8 cellular contexts compared by ENCODE assay signal in the genomic region with DNA sequence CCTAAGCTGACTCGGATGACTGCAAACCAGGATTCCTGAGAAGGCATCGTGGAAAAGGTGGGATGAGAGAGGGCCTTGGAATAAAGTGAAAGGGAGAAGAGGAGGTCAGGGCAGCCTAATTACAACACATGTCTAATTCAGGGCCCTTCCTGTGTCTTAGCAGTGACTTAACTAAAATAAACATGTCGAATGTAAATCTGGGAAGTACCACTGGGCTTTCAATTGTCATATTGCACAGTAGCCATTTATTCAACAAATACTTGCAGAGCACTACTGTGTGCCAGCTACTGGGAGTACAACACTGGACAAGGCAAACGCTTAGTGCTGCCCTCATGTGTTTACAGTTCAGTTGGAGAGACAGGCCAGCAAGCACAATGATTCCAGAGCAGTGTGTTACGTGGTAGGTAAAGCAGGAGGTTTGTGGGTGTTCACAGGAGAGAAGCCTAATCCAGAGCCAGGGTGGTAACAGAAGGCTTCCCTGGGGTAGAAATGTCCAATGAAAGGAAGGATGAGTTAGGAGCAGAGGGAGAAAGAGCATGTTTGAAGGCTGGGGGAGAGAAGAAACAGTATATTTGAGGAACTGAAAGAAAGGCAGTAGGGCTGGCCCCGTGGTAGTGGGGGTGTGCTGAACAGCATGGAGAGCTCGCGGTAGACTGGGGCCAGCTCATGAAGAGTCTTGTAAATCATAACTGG. TPM values are rescaled to one million over a fixed set of nuclear protein-coding genes. Genes with fewer than 3 reads are reported as not detected.
DNase-seq lines count a peak whose midpoint lies in the region; TF ChIP-seq lines count a peak whose summit lies in the region.

No MANE protein-coding gene starts in this region.

- no peak overlapping the region for H3K27ac ChIP-seq in GM23248
- no peak overlapping the region for H3K27ac ChIP-seq in brain microvascular endothelial cell

- no peaks in the 10 kb centered on the region for H3K36me3 Mint-ChIP-seq in mesothelial cell of epicardium

- TF ChIP-seq RAD21 in Ishikawa (IDR thresholded peaks at IDR 0.05; ENCODE audit: low read depth): peak; percentile 38; the same call in 1 of the 2 replicates

- TF ChIP-seq CTCF in GM10248 (IDR thresholded peaks at IDR 0.05; ENCODE audit: control extremely low read depth, extremely low read depth, low read depth, missing control alignments): peak; percentile 24
- TF ChIP-seq CTCF in brain microvascular endothelial cell (IDR thresholded peaks at IDR 0.05; ENCODE audit: low read depth, low read length, missing control alignments): peak; percentile 45
- TF ChIP-seq CTCF in mesothelial cell of epicardium (IDR thresholded peaks at IDR 0.05; ENCODE audit: unreplicated experiment): no peak

- DNase-seq in GM10248 (ENCODE audit: extremely low spot score) (peak; percentile 69), GM23248 (no peak), brain microvascular endothelial cell (peak; percentile 33), mesothelial cell of epicardium (ENCODE audit: low spot score in 2 of 2, unreplicated experiment in 2 of 2) (no peak), NCI-H2029 treated with DMSO at 0.1 percent for 48 hours (lab: John Stamatoyannopoulos, UW) (no peak), DMS79 treated with DMSO at 0.1 percent for 48 hours (lab: John Stamatoyannopoulos, UW) (no peak)
- DNase-seq in activated T-cell treated with anti-CD3 and anti-CD28 coated beads, Interleukin-2, amount 50 U/mL, for 48 hours: no peak

- in situ Hi-C loops in GM23248 (cut with MboI): no loop called here
- in situ Hi-C loops in brain microvascular endothelial cell (cut with HindIII; ENCODE audit: low pct_ligation_motif_present, low sequenced_read_pairs): no loop called here

- peaks cover 65% of the 10 kb centered on the region for H3K4me1 ChIP-seq in GM23248 (ENCODE audit: insufficient read depth)

- CTCF ChIA-PET in GM10248 (lab: Yijun Ruan, JAX): interaction anchor here (0.8 to 2.0 kb wide), 7 partner anchors 11 to 134 kb away, joined by 4 to 12 read pairs (median 4); no protein-coding TSS in a partner anchor

- 0 out of 2 replicates have a peak overlapping the region, but pooled peaks have one; percentile 50 for H2AFZ ChIP-seq in GM23248

- H3K27ac Mint-ChIP-seq in mesothelial cell of epicardium: peak overlapping the region; percentile 21

- 82 to 84% methylated on average over 8 of the region's 8 CpGs for WGBS in GM23248 (ENCODE audit: low coverage in 1 of 2, low lambda C conversion rate in 2 of 2, missing lambda C conversion rate in 2 of 2), 2 experiments

- H3K79me2 ChIP-seq in GM23248 (ENCODE audit: insufficient read depth): no peaks in the 10 kb centered on the region

- POLR2A ChIA-PET in GM10248 (lab: Yijun Ruan, JAX): no interaction called here

- H3K4me1 Mint-ChIP-seq in mesothelial cell of epicardium: peaks cover 44% of the 10 kb centered on the region

- H3K9ac ChIP-seq in GM23248: no peak overlapping the region

- H3K4me2 ChIP-seq in GM23248 (ENCODE audit: unreplicated experiment): no peak overlapping the region

- no peaks in the 10 kb centered on the region for H3K36me3 ChIP-seq in GM23248 (ENCODE audit: low read depth)
- no peaks in the 10 kb centered on the region for H3K36me3 ChIP-seq in brain microvascular endothelial cell (replicated peaks)

- H3K27me3 ChIP-seq in GM23248 (replicated peaks; ENCODE audit: insufficient read depth): no peaks in the 10 kb centered on the region
- H3K27me3 ChIP-seq in brain microvascular endothelial cell (replicated peaks): no peaks in the 10 kb centered on the region

- no peak for TF ChIP-seq EP300 in Ishikawa (IDR thresholded peaks at IDR 0.05; ENCODE audit: borderline replicate concordance)

- H3K27me3 Mint-ChIP-seq in mesothelial cell of epicardium (ENCODE audit: low read depth): no peaks in the 10 kb centered on the region

- H3K4me3 ChIP-seq in GM23248 (no peak overlapping the region), brain microvascular endothelial cell (ENCODE audit: low read depth, low read length) (no peak overlapping the region)

- no peaks in the 10 kb centered on the region for H3K9me3 Mint-ChIP-seq in mesothelial cell of epicardium

- no peaks in the 10 kb centered on the region for H4K20me1 ChIP-seq in GM23248 (ENCODE audit: insufficient read depth)

- peaks cover 39% of the 10 kb centered on the region for H3F3A ChIP-seq in GM23248 (ENCODE audit: insufficient read depth)

- no peaks in the 10 kb centered on the region for H3K9me3 ChIP-seq in GM23248 (ENCODE audit: low read depth)

- H3K9me2 ChIP-seq in GM23248 (ENCODE audit: insufficient read depth): no peaks in the 10 kb centered on the region

- no peak overlapping the region for H3K4me3 Mint-ChIP-seq in mesothelial cell of epicardium

TF ChIP-seq in Ishikawa, 13 proteins besides CTCF, POLR2A, EP300 and RAD21:
- TF ChIP-seq EGR1 (IDR thresholded peaks at IDR 0.05) (no peak), ZBTB7A (IDR thresholded peaks at IDR 0.05; ENCODE audit: low read depth) (no peak), TEAD4 (IDR thresholded peaks at IDR 0.05) (no peak), CEBPB (IDR thresholded peaks at IDR 0.05) (no peak), YY1 (IDR thresholded peaks at IDR 0.05; ENCODE audit: low read depth) (no peak), NFIC (IDR thresholded peaks at IDR 0.05) (no peak), CREB1 (IDR thresholded peaks at IDR 0.05; ENCODE audit: low read depth) (no peak), TCF12 (IDR thresholded peaks at IDR 0.05; ENCODE audit: low read depth) (no peak), TAF1 (IDR thresholded peaks at IDR 0.05; ENCODE audit: low read depth) (no peak), FOXM1 (IDR thresholded peaks at IDR 0.05; ENCODE audit: borderline replicate concordance, low read depth) (no peak)
- TF ChIP-seq, protein P1, sequence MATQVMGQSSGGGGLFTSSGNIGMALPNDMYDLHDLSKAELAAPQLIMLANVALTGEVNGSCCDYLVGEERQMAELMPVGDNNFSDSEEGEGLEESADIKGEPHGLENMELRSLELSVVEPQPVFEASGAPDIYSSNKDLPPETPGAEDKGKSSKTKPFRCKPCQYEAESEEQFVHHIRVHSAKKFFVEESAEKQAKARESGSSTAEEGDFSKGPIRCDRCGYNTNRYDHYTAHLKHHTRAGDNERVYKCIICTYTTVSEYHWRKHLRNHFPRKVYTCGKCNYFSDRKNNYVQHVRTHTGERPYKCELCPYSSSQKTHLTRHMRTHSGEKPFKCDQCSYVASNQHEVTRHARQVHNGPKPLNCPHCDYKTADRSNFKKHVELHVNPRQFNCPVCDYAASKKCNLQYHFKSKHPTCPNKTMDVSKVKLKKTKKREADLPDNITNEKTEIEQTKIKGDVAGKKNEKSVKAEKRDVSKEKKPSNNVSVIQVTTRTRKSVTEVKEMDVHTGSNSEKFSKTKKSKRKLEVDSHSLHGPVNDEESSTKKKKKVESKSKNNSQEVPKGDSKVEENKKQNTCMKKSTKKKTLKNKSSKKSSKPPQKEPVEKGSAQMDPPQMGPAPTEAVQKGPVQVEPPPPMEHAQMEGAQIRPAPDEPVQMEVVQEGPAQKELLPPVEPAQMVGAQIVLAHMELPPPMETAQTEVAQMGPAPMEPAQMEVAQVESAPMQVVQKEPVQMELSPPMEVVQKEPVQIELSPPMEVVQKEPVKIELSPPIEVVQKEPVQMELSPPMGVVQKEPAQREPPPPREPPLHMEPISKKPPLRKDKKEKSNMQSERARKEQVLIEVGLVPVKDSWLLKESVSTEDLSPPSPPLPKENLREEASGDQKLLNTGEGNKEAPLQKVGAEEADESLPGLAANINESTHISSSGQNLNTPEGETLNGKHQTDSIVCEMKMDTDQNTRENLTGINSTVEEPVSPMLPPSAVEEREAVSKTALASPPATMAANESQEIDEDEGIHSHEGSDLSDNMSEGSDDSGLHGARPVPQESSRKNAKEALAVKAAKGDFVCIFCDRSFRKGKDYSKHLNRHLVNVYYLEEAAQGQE (IDR thresholded peaks at IDR 0.05; ENCODE audit: low read depth): no peak
- TF ChIP-seq, protein P2, sequence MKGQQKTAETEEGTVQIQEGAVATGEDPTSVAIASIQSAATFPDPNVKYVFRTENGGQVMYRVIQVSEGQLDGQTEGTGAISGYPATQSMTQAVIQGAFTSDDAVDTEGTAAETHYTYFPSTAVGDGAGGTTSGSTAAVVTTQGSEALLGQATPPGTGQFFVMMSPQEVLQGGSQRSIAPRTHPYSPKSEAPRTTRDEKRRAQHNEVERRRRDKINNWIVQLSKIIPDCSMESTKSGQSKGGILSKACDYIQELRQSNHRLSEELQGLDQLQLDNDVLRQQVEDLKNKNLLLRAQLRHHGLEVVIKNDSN (IDR thresholded peaks at IDR 0.05): no peak
- TF ChIP-seq, protein P3, sequence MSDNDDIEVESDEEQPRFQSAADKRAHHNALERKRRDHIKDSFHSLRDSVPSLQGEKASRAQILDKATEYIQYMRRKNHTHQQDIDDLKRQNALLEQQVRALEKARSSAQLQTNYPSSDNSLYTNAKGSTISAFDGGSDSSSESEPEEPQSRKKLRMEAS (IDR thresholded peaks at IDR 0.05): no peak

RNA-seq across cellular contexts. Expression of a gene that starts 38.0 kb away (rescaled TPM):
- 21.5 and 23.1 TPM in 2 replicates for total RNA-seq in GM23248 (2014; rRNA removed; shearing (Covaris generic))
- 9.5 and 10.1 TPM in 2 replicates for polyA plus RNA-seq in GM23248 (2016; fragmentation: Nextera tagmentation; extraction: Ambion mirVana)
- 35.0 to 35.7 TPM (median 35.5 TPM) in 3 replicates for total RNA-seq in mesothelial cell of epicardium

Comparison
In these comparisons a context has a peak if more than half of its experiments do, and no peak if none do; other contexts are left out.
1. DNase-seq: peak in GM10248 (single experiment) and brain microvascular endothelial cell (single experiment); none in GM23248 (single experiment), mesothelial cell of epicardium (0 of 2), NCI-H2029 treated with DMSO at 0.1 percent for 48 hours (single experiment), DMS79 treated with DMSO at 0.1 percent for 48 hours (single experiment) and activated T-cell treated with anti-CD3 and anti-CD28 coated beads, Interleukin-2, amount 50 U/mL, for 48 hours (0 of 2).